ENCODE assay signal across 9 cellular contexts in the genomic region with DNA sequence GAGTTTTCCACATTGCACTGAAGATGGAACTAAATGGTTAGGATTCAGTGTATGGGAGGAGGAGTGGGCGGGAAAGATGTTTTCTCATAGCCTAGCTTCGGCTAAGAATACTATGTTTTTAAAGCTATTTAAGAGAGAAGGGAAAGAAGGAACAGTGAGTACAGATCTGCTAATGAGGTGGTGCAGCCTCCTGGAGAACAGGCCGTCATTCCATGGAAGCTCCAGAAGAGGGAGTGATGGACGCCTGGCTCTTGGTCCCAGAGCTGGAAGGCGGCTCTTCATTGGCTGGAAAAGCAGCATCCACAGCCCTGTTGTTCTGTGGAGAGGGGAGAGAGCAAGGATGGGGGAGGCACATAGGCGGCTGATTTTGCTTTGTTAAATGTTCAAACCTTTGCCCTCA. TPM values are rescaled to one million over a fixed set of nuclear protein-coding genes. Genes with fewer than 3 reads are reported as not detected.
DNase-seq lines count a peak whose midpoint lies in the region; ATAC-seq and TF ChIP-seq lines count a peak whose summit lies in the region.
"Had no signal": no experiment of that assay in that cellular context is flagged by ENCODE, and none has a peak within 500 bp of the region (broad histone marks: within the 10 kb centered on the region; RNA-seq: fewer than 3 reads in every experiment).

No MANE protein-coding gene starts in this region.

- peak; percentile 70 for DNase-seq in AG20443 (ENCODE audit: low spot score)
- peak; percentile 69 for DNase-seq in NCI-H2227 (lab: John Stamatoyannopoulos, UW; ENCODE audit: unreplicated experiment)
- peak; percentile 39 for DNase-seq in epithelial cell of esophagus (ENCODE audit: low read depth)
- peak; percentile 45 to 68 for DNase-seq in lung microvascular endothelial cell (ENCODE audit: low read depth in 2 of 2)
- no peak for DNase-seq in ureter (ENCODE audit: low spot score)
- DNase-seq in GM13976 (ENCODE audit: low spot score) = no peak
- no peak for DNase-seq in natural killer cell
- DNase-seq: activated CD4-positive, alpha-beta memory T cell treated with anti-CD3 and anti-CD28 coated beads, Interleukin-2, amount 10 ng/mL, durations not matched to agents 7 days and 5 days had no signal

- no peak overlapping the region for H3K4me3 ChIP-seq in epithelial cell of esophagus (ENCODE audit: low read length)

- H3K27ac Mint-ChIP-seq in natural killer cell = no peak overlapping the region
- H3K27ac Mint-ChIP-seq: activated CD4-positive, alpha-beta memory T cell treated with anti-CD3 and anti-CD28 coated beads, Interleukin-2, amount 10 ng/mL, durations not matched to agents 7 days and 5 days had no signal

- in situ Hi-C loops in GM13976 (cut with MboI; ENCODE audit: low sequenced_read_pairs, unreplicated experiment) = no loop called here

- no peaks in the 10 kb centered on the region for H3K36me3 Mint-ChIP-seq in natural killer cell

- peak; percentile 47 for TF ChIP-seq CTCF in epithelial cell of esophagus (IDR thresholded peaks at IDR 0.05; ENCODE audit: insufficient read depth, low read depth, low read length, missing control alignments)
- no peak for TF ChIP-seq CTCF in GM13976 (IDR thresholded peaks at IDR 0.05; ENCODE audit: borderline replicate concordance, control extremely low read depth, extremely low read depth, insufficient read depth, missing control alignments)
- no peak for TF ChIP-seq CTCF in natural killer cell (IDR thresholded peaks at IDR 0.05)

- peaks cover 22 to 24% of the 10 kb centered on the region in 2 donors for H3K27me3 Mint-ChIP-seq in natural killer cell (ENCODE audit: low read depth in 2 of 2)

- no peak overlapping the region for H3K4me3 Mint-ChIP-seq in natural killer cell
- H3K4me3 Mint-ChIP-seq: activated CD4-positive, alpha-beta memory T cell treated with anti-CD3 and anti-CD28 coated beads, Interleukin-2, amount 10 ng/mL, durations not matched to agents 7 days and 5 days had no signal

- no peak for ATAC-seq in HG03135 (IDR thresholded peaks at IDR 0.05; ENCODE audit: unreplicated experiment)
- no peak for ATAC-seq in natural killer cell

- no peaks in the 10 kb centered on the region for H3K9me3 Mint-ChIP-seq in natural killer cell
- H3K9me3 Mint-ChIP-seq: activated CD4-positive, alpha-beta memory T cell treated with anti-CD3 and anti-CD28 coated beads, Interleukin-2, amount 10 ng/mL, durations not matched to agents 7 days and 5 days had no signal

- intact Hi-C loops in natural killer cell (cut with micrococcal nuclease) = no loop called here

- H3K4me1 Mint-ChIP-seq in natural killer cell = no peaks in the 10 kb centered on the region
- H3K4me1 Mint-ChIP-seq: activated CD4-positive, alpha-beta memory T cell treated with anti-CD3 and anti-CD28 coated beads, Interleukin-2, amount 10 ng/mL, durations not matched to agents 7 days and 5 days had no signal

RNA-seq across cellular contexts. Expression of a gene that starts 6.9 kb away (rescaled TPM):
- not detected in 2 replicates for total RNA-seq in lung microvascular endothelial cell
- 0.68 TPM for total RNA-seq in ureter
- total RNA-seq in natural killer cell = not detected
- total RNA-seq: activated CD4-positive, alpha-beta memory T cell treated with anti-CD3 and anti-CD28 coated beads, Interleukin-2, amount 10 ng/mL, durations not matched to agents 7 days and 5 days had no signal

Comparison
In these comparisons a context has a peak if more than half of its experiments do, and no peak if none do; other contexts are left out.
1. DNase-seq: peak in AG20443 (single experiment), NCI-H2227 (single experiment), epithelial cell of esophagus (single experiment) and lung microvascular endothelial cell (2 of 2); none in ureter (single experiment), GM13976 (single experiment) and natural killer cell (single experiment).